In the genomic region with DNA sequence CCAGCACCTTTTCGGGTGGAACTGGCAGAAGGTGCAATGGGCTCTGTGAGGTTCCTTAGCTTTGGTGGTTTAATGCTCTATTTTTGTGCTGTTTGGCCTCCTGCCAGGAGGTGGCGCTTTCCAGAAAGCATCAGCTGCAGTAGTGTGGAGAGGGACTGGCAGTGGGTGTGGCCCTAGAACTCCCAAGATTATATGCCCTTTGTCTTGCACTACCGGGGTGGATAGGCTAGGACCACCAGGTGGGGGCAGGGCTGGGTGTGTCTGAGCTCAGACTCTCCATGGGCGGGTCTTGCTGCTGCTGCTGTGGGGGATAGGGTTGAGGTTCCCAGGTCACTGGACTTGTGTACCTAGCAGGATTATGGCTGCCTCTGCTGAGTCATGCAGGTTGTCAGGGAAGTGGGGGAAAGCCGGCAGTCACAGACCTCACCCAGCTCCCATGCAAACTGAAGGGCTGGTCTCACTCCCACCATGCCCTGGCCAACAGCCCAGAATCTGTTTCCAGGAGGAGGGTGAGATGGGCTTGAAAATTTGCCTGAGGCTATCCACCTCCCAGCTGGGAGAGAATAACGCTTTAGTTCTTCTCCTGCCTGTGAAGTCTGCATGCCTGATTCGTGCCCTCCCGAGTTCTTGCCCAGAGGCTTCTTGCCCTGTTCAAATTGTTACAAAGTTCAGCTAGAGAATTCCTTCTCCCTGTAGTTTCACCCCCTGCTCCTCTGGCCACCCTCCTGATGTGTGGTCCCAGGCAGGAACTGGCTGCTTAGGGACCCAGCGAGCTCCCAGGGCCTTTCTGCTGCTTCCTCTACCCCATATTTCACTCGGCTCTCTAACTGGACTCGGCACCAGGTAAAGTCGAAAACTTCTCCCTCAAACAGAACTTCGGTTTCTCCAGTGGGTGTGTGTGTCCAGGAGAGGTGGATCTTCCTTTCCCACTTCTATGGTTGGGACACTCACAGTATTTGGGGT, we compare ENCODE assay signal across 7 cellular contexts.
DNase-seq lines count a peak whose midpoint lies in the region; ATAC-seq and TF ChIP-seq lines count a peak whose summit lies in the region.

No MANE protein-coding gene starts in this region.

- no peak for TF ChIP-seq POLR2A in Peyer's patch (IDR thresholded peaks at IDR 0.05)

- peaks cover 5% of the 10 kb centered on the region for H3K27me3 Mint-ChIP-seq in GM23338 (ENCODE audit: insufficient read depth, low read depth, poor library complexity)

- no peak overlapping the region for H3K4me3 Mint-ChIP-seq in GM23338

- H3K9me2 ChIP-seq in GM23338 (ENCODE audit: insufficient read depth) = peaks cover 23% of the 10 kb centered on the region

- peaks cover 40% of the 10 kb centered on the region for H3K9me3 Mint-ChIP-seq in GM23338

- peak; percentile 54 to 62 for TF ChIP-seq CTCF in GM23338 (conservative IDR thresholded peaks at IDR 0.05; ENCODE audit: low read depth in 2 of 2)
- TF ChIP-seq CTCF in Peyer's patch (IDR thresholded peaks at IDR 0.05) = peak in 3 of 6 experiments; percentile 25 to 32 (median 27)

- H3K36me3 ChIP-seq in GM23338 (ENCODE audit: insufficient read depth) = 0 out of 2 replicates have a peak, but pooled peaks cover 3% of the 10 kb centered on the region
- H3K36me3 ChIP-seq in Peyer's patch = no peaks in the 10 kb centered on the region

- no peaks in the 10 kb centered on the region for H3K9me3 ChIP-seq in Peyer's patch

- H3K79me2 ChIP-seq in GM23338 (replicated peaks; ENCODE audit: insufficient read depth) = no peaks in the 10 kb centered on the region

- peak overlapping the region; percentile 72; the same call in 1 of the 2 replicates for H2AFZ ChIP-seq in GM23338

- in situ Hi-C loops in G401 (cut with HindIII; ENCODE audit: low sequenced_read_pairs) = no loop called here

- peaks cover 13% of the 10 kb centered on the region for H3K4me1 Mint-ChIP-seq in GM23338

- no peaks in the 10 kb centered on the region for H4K20me1 ChIP-seq in GM23338 (replicated peaks; ENCODE audit: insufficient read depth)

- no peak overlapping the region for H3K4me2 ChIP-seq in GM23338

- no peaks in the 10 kb centered on the region for H3K27me3 ChIP-seq in GM23338 (ENCODE audit: insufficient read depth)
- H3K27me3 ChIP-seq in Peyer's patch = no peaks in the 10 kb centered on the region

- H3K27ac ChIP-seq in GM23338 (ENCODE audit: low read depth) (no peak overlapping the region), Peyer's patch (no peak overlapping the region)

- H3K36me3 Mint-ChIP-seq in GM23338 (ENCODE audit: low read depth) = peaks cover 22% of the 10 kb centered on the region

- H3K4me1 ChIP-seq in GM23338 (ENCODE audit: insufficient read depth) (no peaks in the 10 kb centered on the region), Peyer's patch (peaks cover 0 to 11% (median 0%) of the 10 kb centered on the region in 4 donors)

- ATAC-seq in GM23338 = no peak

- H3K4me3 ChIP-seq in GM23338 (no peak overlapping the region), Peyer's patch (no peak overlapping the region)

- H3K27ac Mint-ChIP-seq in GM23338 = no peak overlapping the region

- peak; percentile 33 for DNase-seq in GM23338 (ENCODE audit: low spot score)
- DNase-seq in Peyer's patch = peak in 2 of 3 donors; percentile 52 to 71
- peak; percentile 84 for DNase-seq in activated effector memory CD4-positive, alpha-beta T cell treated with anti-CD3 and anti-CD28 coated beads, Interleukin-2, amount 50 U/mL, for 16 hours
- peak in 40 of 51 donors; percentile 2 to 59 (median 18) for DNase-seq in hypothalamus (lab: John Stamatoyannopoulos, UW)
- DNase-seq in stimulated activated CD4-positive, alpha-beta T cell treated with anti-CD3 and anti-CD28 coated beads, Interleukin-4, amount 100 ng/mL, for 24 hours = peak; percentile 66
- no peak for DNase-seq in MV-4-11 (lab: John Stamatoyannopoulos, UW)
- DNase-seq in G401 (ENCODE audit: low spot score) = no peak

- H3F3A ChIP-seq in GM23338 (replicated peaks; ENCODE audit: low read depth) = no peaks in the 10 kb centered on the region

TF ChIP-seq in GM23338, 12 proteins besides CTCF, POLR2A, EP300 and RAD21 (continues in another document):
- no peak for TF ChIP-seq CREB1 (CRISPR knock-in tag; IDR thresholded peaks at IDR 0.05; ENCODE audit: low read depth)
- no peak for TF ChIP-seq STAT1 (IDR thresholded peaks at IDR 0.05; ENCODE audit: unreplicated experiment)
- TF ChIP-seq, protein P1, sequence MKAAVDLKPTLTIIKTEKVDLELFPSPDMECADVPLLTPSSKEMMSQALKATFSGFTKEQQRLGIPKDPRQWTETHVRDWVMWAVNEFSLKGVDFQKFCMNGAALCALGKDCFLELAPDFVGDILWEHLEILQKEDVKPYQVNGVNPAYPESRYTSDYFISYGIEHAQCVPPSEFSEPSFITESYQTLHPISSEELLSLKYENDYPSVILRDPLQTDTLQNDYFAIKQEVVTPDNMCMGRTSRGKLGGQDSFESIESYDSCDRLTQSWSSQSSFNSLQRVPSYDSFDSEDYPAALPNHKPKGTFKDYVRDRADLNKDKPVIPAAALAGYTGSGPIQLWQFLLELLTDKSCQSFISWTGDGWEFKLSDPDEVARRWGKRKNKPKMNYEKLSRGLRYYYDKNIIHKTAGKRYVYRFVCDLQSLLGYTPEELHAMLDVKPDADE (IDR thresholded peaks at IDR 0.05) = no peak
- TF ChIP-seq, protein P2, sequence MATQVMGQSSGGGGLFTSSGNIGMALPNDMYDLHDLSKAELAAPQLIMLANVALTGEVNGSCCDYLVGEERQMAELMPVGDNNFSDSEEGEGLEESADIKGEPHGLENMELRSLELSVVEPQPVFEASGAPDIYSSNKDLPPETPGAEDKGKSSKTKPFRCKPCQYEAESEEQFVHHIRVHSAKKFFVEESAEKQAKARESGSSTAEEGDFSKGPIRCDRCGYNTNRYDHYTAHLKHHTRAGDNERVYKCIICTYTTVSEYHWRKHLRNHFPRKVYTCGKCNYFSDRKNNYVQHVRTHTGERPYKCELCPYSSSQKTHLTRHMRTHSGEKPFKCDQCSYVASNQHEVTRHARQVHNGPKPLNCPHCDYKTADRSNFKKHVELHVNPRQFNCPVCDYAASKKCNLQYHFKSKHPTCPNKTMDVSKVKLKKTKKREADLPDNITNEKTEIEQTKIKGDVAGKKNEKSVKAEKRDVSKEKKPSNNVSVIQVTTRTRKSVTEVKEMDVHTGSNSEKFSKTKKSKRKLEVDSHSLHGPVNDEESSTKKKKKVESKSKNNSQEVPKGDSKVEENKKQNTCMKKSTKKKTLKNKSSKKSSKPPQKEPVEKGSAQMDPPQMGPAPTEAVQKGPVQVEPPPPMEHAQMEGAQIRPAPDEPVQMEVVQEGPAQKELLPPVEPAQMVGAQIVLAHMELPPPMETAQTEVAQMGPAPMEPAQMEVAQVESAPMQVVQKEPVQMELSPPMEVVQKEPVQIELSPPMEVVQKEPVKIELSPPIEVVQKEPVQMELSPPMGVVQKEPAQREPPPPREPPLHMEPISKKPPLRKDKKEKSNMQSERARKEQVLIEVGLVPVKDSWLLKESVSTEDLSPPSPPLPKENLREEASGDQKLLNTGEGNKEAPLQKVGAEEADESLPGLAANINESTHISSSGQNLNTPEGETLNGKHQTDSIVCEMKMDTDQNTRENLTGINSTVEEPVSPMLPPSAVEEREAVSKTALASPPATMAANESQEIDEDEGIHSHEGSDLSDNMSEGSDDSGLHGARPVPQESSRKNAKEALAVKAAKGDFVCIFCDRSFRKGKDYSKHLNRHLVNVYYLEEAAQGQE (IDR thresholded peaks at IDR 0.05; ENCODE audit: unreplicated experiment) = no peak

Comparison
In these comparisons a context has a peak if more than half of its experiments do, and no peak if none do; other contexts are left out.
1. DNase-seq: peak in GM23338 (single experiment), Peyer's patch (2 of 3), activated effector memory CD4-positive, alpha-beta T cell treated with anti-CD3 and anti-CD28 coated beads, Interleukin-2, amount 50 U/mL, for 16 hours (single experiment), hypothalamus (40 of 51) and stimulated activated CD4-positive, alpha-beta T cell treated with anti-CD3 and anti-CD28 coated beads, Interleukin-4, amount 100 ng/mL, for 24 hours (single experiment); none in MV-4-11 (single experiment) and G401 (single experiment).